In genomic region chr20:25250508-25250907, GRCh38 we compare ENCODE assay signal across 10 cellular contexts. TPM values are rescaled to one million over a fixed set of nuclear protein-coding genes. Genes with fewer than 3 reads are reported as not detected.
DNase-seq lines count a peak whose midpoint lies in the region; ATAC-seq and TF ChIP-seq lines count a peak whose summit lies in the region.
"Had no signal": no experiment of that assay in that cellular context is flagged by ENCODE, and none has a peak within 500 bp of the region (broad histone marks: within the 10 kb centered on the region; RNA-seq: fewer than 3 reads in every experiment).

No MANE protein-coding gene starts in this region.

- BruUV-seq in PC-9 (replicated peaks; lab: Mats Ljungman, UMichigan): no TSS peak

- no peak overlapping the region for H2AFZ ChIP-seq in PC-9

- no peak for TF ChIP-seq CTCF in PC-9 (conservative IDR thresholded peaks at IDR 0.05)
- no peak for TF ChIP-seq CTCF in epithelial cell of esophagus (IDR thresholded peaks at IDR 0.05; ENCODE audit: insufficient read depth, low read depth, low read length, missing control alignments)
- TF ChIP-seq CTCF in omental fat pad (IDR thresholded peaks at IDR 0.05): no peak

- peaks cover 36% of the 10 kb centered on the region for H3F3A ChIP-seq in PC-9 (ENCODE audit: insufficient read depth, low read depth)

- H3K27me3 ChIP-seq in PC-9 (ENCODE audit: insufficient read depth, low read depth): no peaks in the 10 kb centered on the region
- H3K27me3 ChIP-seq: Peyer's patch had no signal

- peaks cover 81% of the 10 kb centered on the region for H3K79me2 ChIP-seq in PC-9 (ENCODE audit: low read depth)

- in situ Hi-C loops in G401 (cut with HindIII; ENCODE audit: low sequenced_read_pairs): loop anchor here (10.0 kb wide), 1 partner anchor 46 kb away; no protein-coding TSS in a partner anchor

- H4K20me1 ChIP-seq in PC-9 (ENCODE audit: insufficient read depth): peaks cover 43% of the 10 kb centered on the region

- H3K4me2 ChIP-seq in PC-9: peak overlapping the region; percentile 86

- H3K9me2 ChIP-seq in PC-9 (ENCODE audit: insufficient read depth): no peaks in the 10 kb centered on the region

- H3K27ac ChIP-seq in PC-9: peak overlapping the region; percentile 17; the same call in 1 of the 2 replicates

- H3K4me1 ChIP-seq in PC-9 (replicated peaks; ENCODE audit: insufficient read depth): peaks cover 77% of the 10 kb centered on the region

- ATAC-seq in omental fat pad (ENCODE audit: low FRiP score): no peak

- intact Hi-C loops in PC-9 (cut with micrococcal nuclease; ENCODE audit: unreplicated experiment): loop anchor here (5.0 kb wide), 1 partner anchor 173 kb away; no protein-coding TSS in a partner anchor

- peak overlapping the region; percentile 96 for H3K4me3 ChIP-seq in PC-9
- peak overlapping the region; percentile 83 for H3K4me3 ChIP-seq in epithelial cell of esophagus (ENCODE audit: low read length)

- H3K36me3 ChIP-seq in PC-9 (ENCODE audit: low read depth): peaks cover 23% of the 10 kb centered on the region; the same call in 1 of the 2 replicates

- DNase-seq in G401 (ENCODE audit: low spot score) (peak; percentile 64), PC-9 (no peak), epithelial cell of esophagus (ENCODE audit: low read depth) (peak; percentile 33), non-pigmented ciliary epithelial cell (ENCODE audit: low read depth) (peak; percentile 23), omental fat pad (ENCODE audit: low spot score) (no peak), NCI-H2196 treated with DMSO at 0.1 percent for 48 hours (lab: John Stamatoyannopoulos, UW; ENCODE audit: unreplicated experiment) (no peak), globus pallidus (ENCODE audit: low spot score) (no peak)
- DNase-seq in activated CD8-positive, alpha-beta memory T cell treated with anti-CD3 and anti-CD28 coated beads, Interleukin-2, amount 50 U/mL, for 48 hours: no peak
- DNase-seq: hippocampal formation had no signal

- CTCF ChIA-PET in PC-9 (lab: Charles Lee): no interaction called here

- POLR2A ChIA-PET in PC-9 (lab: Charles Lee; ENCODE audit: unreplicated experiment): interaction anchor here (0.6 to 0.9 kb wide), 5 partner anchors 18 to 1901 kb away, joined by 3 to 14 read pairs (median 5); no protein-coding TSS in a partner anchor

- no peaks in the 10 kb centered on the region for H3K9me3 ChIP-seq in PC-9 (ENCODE audit: insufficient read depth, low read depth)
- H3K9me3 ChIP-seq: Peyer's patch had no signal

RNA-seq across cellular contexts. Expression of gene PYGB, which starts 2.6 kb away (rescaled TPM):
- 48.4 and 63.3 TPM in 2 replicates for total RNA-seq in G401 (2014; rRNA removed; shearing (Covaris generic))
- 127 and 133 TPM in 2 replicates for total RNA-seq in PC-9 (2021)
- 10 to 100 TPM; 63.7 to 94.6 (median 82.4) TPM for total RNA-seq in omental fat pad

RNA-seq across cellular contexts. Expression of gene ENTPD6, which starts 55.0 kb away (rescaled TPM):
- total RNA-seq in G401 (2014; rRNA removed; shearing (Covaris generic)): 68.3 and 71.3 TPM in 2 replicates
- total RNA-seq in PC-9 (2021): 75.5 and 80.4 TPM in 2 replicates
- total RNA-seq in omental fat pad: 10 to 100 TPM; 44.6 to 71.0 (median 60.0) TPM

Comparison
In these comparisons a context has a peak if more than half of its experiments do, and no peak if none do; other contexts are left out.
1. DNase-seq: peak in G401 (single experiment), epithelial cell of esophagus (single experiment) and non-pigmented ciliary epithelial cell (single experiment); none in PC-9 (0 of 2), omental fat pad (single experiment), NCI-H2196 treated with DMSO at 0.1 percent for 48 hours (single experiment), activated CD8-positive, alpha-beta memory T cell treated with anti-CD3 and anti-CD28 coated beads, Interleukin-2, amount 50 U/mL, for 48 hours (single experiment) and globus pallidus (single experiment).